Comparison of ENCODE assay signal across 21 cellular contexts in genomic region chr6:112482373-112482772, GRCh38.
"Had no signal": no experiment of that assay in that cellular context is flagged by ENCODE, and none has a peak within 500 bp of the region (broad histone marks: within the 10 kb centered on the region; RNA-seq: fewer than 3 reads in every experiment).

No MANE protein-coding gene starts in this region.

- H3K27me3 Mint-ChIP-seq: activated naive CD8-positive, alpha-beta T cell; stimulated activated naive B cell treated with anti-CD40 and anti-IgM and Interleukin-4, amounts not matched to agents 10 μg/mL and 1 μg/mL and 100 μg/mL, for 72 hours had no signal

- DNase-seq: activated CD4-positive, alpha-beta T cell treated with anti-CD3 and anti-CD28 coated beads, Interleukin-2, amount 50 U/mL, for 1 hour; activated CD4-positive, CD25-positive, alpha-beta regulatory T cell treated with anti-CD3 and anti-CD28 coated beads, Interleukin-2, amount 50 U/mL, for 72 hours; activated naive CD4-positive, alpha-beta T cell; activated T-cell treated with anti-CD3 and anti-CD28 coated beads, Interleukin-2, amount 50 U/mL, for 1 hour; adrenal gland; cerebellar nuclear complex; cortex of kidney; heart right ventricle; left ventricle myocardium inferior; naive thymus-derived CD8-positive, alpha-beta T cell; right lobe of liver; stimulated activated CD4-positive, alpha-beta T cell treated with anti-CD3 and anti-CD28 coated beads, Interleukin-15, amount 100 ng/mL, for 24 hours; stimulated activated naive B cell treated with anti-CD40 and anti-IgM and Interleukin-4, amounts not matched to agents 10 μg/mL and 1 μg/mL and 100 μg/mL, for 72 hours; SW 1271; transverse colon had no signal

- H3K27ac ChIP-seq: adrenal gland, heart right ventricle, left ventricle myocardium inferior, right lobe of liver, skin epidermis, transverse colon, vagina, VCaP had no signal

- H3K36me3 ChIP-seq: adrenal gland, heart right ventricle, left ventricle myocardium inferior, right lobe of liver, transverse colon, vagina had no signal

- H3K4me3 ChIP-seq: adrenal gland, heart right ventricle, left ventricle myocardium inferior, right lobe of liver, skin epidermis, transverse colon, vagina had no signal

- H3K9me3 ChIP-seq: adrenal gland, heart right ventricle, left ventricle myocardium inferior, right lobe of liver, transverse colon, vagina had no signal

- H3K27ac Mint-ChIP-seq: activated naive CD8-positive, alpha-beta T cell; activated T-helper 17 cell treated with anti-CD3 and anti-CD28 coated beads, Interleukin-2, amount 50 U/mL, for 72 hours; mesothelial cell of epicardium; naive thymus-derived CD8-positive, alpha-beta T cell; stimulated activated naive B cell treated with anti-CD40 and anti-IgM and Interleukin-4, amounts not matched to agents 10 μg/mL and 1 μg/mL and 100 μg/mL, for 72 hours had no signal

- H3K36me3 Mint-ChIP-seq: activated naive CD8-positive, alpha-beta T cell; mesothelial cell of epicardium; naive thymus-derived CD8-positive, alpha-beta T cell; stimulated activated naive B cell treated with anti-CD40 and anti-IgM and Interleukin-4, amounts not matched to agents 10 μg/mL and 1 μg/mL and 100 μg/mL, for 72 hours had no signal

- H3K4me3 Mint-ChIP-seq: activated naive CD8-positive, alpha-beta T cell; activated T-helper 17 cell treated with anti-CD3 and anti-CD28 coated beads, Interleukin-2, amount 50 U/mL, for 72 hours; mesothelial cell of epicardium; naive thymus-derived CD8-positive, alpha-beta T cell; stimulated activated naive B cell treated with anti-CD40 and anti-IgM and Interleukin-4, amounts not matched to agents 10 μg/mL and 1 μg/mL and 100 μg/mL, for 72 hours had no signal

- H3K4me1 Mint-ChIP-seq: activated T-helper 17 cell treated with anti-CD3 and anti-CD28 coated beads, Interleukin-2, amount 50 U/mL, for 72 hours; naive thymus-derived CD8-positive, alpha-beta T cell had no signal

- H3K27me3 ChIP-seq: adrenal gland, heart right ventricle, right lobe of liver, transverse colon, vagina had no signal

- ATAC-seq: activated T-helper 17 cell treated with anti-CD3 and anti-CD28 coated beads, Interleukin-2, amount 50 U/mL, for 72 hours; heart right ventricle; naive thymus-derived CD8-positive, alpha-beta T cell; right lobe of liver; stimulated activated naive B cell treated with anti-CD40 and anti-IgM and Interleukin-4, amounts not matched to agents 10 μg/mL and 1 μg/mL and 100 μg/mL, for 72 hours had no signal

- H3K4me1 ChIP-seq: adrenal gland, left ventricle myocardium inferior, right lobe of liver, transverse colon had no signal
